Comparison of ENCODE assay signal across 9 cellular contexts in genomic region chr18:49788327-49788908, GRCh38. TPM values are rescaled to one million over a fixed set of nuclear protein-coding genes. Genes with fewer than 3 reads are reported as not detected.
DNase-seq lines count a peak whose midpoint lies in the region; ATAC-seq lines count a peak whose summit lies in the region.
"Had no signal": no experiment of that assay in that cellular context is flagged by ENCODE, and none has a peak within 500 bp of the region (broad histone marks: within the 10 kb centered on the region; RNA-seq: fewer than 3 reads in every experiment).

No MANE protein-coding gene starts in this region.

- no peaks in the 10 kb centered on the region for H3K27me3 ChIP-seq in endocrine pancreas (ENCODE audit: control insufficient read depth, insufficient read depth, low read length)
- H3K27me3 ChIP-seq in stomach smooth muscle (ENCODE audit: control insufficient read depth in 1 of 2, insufficient read depth in 2 of 2, low read length in 2 of 2) = no peaks in the 10 kb centered on the region

- no peak overlapping the region for H3K9ac ChIP-seq in endocrine pancreas (ENCODE audit: control insufficient read depth, insufficient read depth, low read length)
- peak overlapping the region in 1 of 2 donors; percentile 1 for H3K9ac ChIP-seq in stomach smooth muscle (ENCODE audit: low read length in 2 of 2)

- H3K27ac Mint-ChIP-seq in activated T-cell treated with anti-CD3 and anti-CD28 coated beads, Interleukin-2, amount 50 U/mL, for 72 hours = peak overlapping the region; percentile 3

- H3K27ac ChIP-seq in stomach smooth muscle (ENCODE audit: low read length) = no peak overlapping the region

- H3K36me3 Mint-ChIP-seq in activated T-cell treated with anti-CD3 and anti-CD28 coated beads, Interleukin-2, amount 50 U/mL, for 72 hours (ENCODE audit: insufficient read depth in 2 of 2) = peaks cover 5 to 29% of the 10 kb centered on the region in 2 donors

- H3K36me3 ChIP-seq in endocrine pancreas (ENCODE audit: control insufficient read depth, insufficient read depth, low read length) (no peaks in the 10 kb centered on the region), stomach smooth muscle (ENCODE audit: control insufficient read depth in 2 of 2, insufficient read depth in 2 of 2, low read length in 2 of 2) (peaks cover 25 to 26% of the 10 kb centered on the region in 2 donors)

- peaks cover 35% of the 10 kb centered on the region for H3K4me1 Mint-ChIP-seq in activated T-cell treated with anti-CD3 and anti-CD28 coated beads, Interleukin-2, amount 50 U/mL, for 72 hours (ENCODE audit: low read depth)

- H3K9me3 Mint-ChIP-seq in activated T-cell treated with anti-CD3 and anti-CD28 coated beads, Interleukin-2, amount 50 U/mL, for 72 hours = no peaks in the 10 kb centered on the region

- H3K9me3 ChIP-seq in endocrine pancreas (ENCODE audit: control insufficient read depth, low read length) = no peaks in the 10 kb centered on the region
- H3K9me3 ChIP-seq in stomach smooth muscle (ENCODE audit: control insufficient read depth in 2 of 2, low read length in 2 of 2) = no peaks in the 10 kb centered on the region

- peak; percentile 84 to 91 for ATAC-seq in activated T-cell treated with anti-CD3 and anti-CD28 coated beads, Interleukin-2, amount 50 U/mL, for 72 hours (replicated peaks in 1 of 2)

- H3K4me3 Mint-ChIP-seq in activated T-cell treated with anti-CD3 and anti-CD28 coated beads, Interleukin-2, amount 50 U/mL, for 72 hours = peak overlapping the region in 1 of 2 donors; percentile 42

- DNase-seq in activated T-cell treated with anti-CD3 and anti-CD28 coated beads, Interleukin-2, amount 50 U/mL, for 72 hours = peak in 1 of 2 donors; percentile 16
- DNase-seq in activated T-cell treated with anti-CD3 and anti-CD28 coated beads, Interleukin-2, amount 50 U/mL, for 48 hours = no peak
- DNase-seq in LHCN-M2 (ENCODE audit: low read depth) (peak; percentile 19), NCI-H82 (lab: John Stamatoyannopoulos, UW) (no peak), NCI-H748 (lab: John Stamatoyannopoulos, UW; ENCODE audit: unreplicated experiment) (no peak), SHP77 (lab: John Stamatoyannopoulos, UW) (no peak)

- no peaks in the 10 kb centered on the region for H3K27me3 Mint-ChIP-seq in activated T-cell treated with anti-CD3 and anti-CD28 coated beads, Interleukin-2, amount 50 U/mL, for 72 hours (ENCODE audit: low read depth)

- H3K4me3 ChIP-seq in endocrine pancreas (ENCODE audit: control insufficient read depth, insufficient read depth, low read length) = peak overlapping the region; percentile 46
- peak overlapping the region; percentile 9 to 12 for H3K4me3 ChIP-seq in stomach smooth muscle (ENCODE audit: low read length in 2 of 2)
- H3K4me3 ChIP-seq: skin epidermis had no signal

- H3K4me1 ChIP-seq in endocrine pancreas (ENCODE audit: control insufficient read depth, insufficient read depth, low read length) = peaks cover 4% of the 10 kb centered on the region
- H3K4me1 ChIP-seq in stomach smooth muscle (ENCODE audit: control insufficient read depth, insufficient read depth, low read length) = no peaks in the 10 kb centered on the region

RNA-seq across cellular contexts. Expression of gene ACAA2, which starts 24.9 kb away (rescaled TPM):
- 10 to 100 TPM; 79.0 to 84.1 TPM for total RNA-seq in activated T-cell treated with anti-CD3 and anti-CD28 coated beads, Interleukin-2, amount 50 U/mL, for 72 hours
- total RNA-seq in LHCN-M2 (2014; rRNA removed) = 80.1 and 84.1 TPM in 2 replicates
- 87.2 TPM for polyA plus RNA-seq in LHCN-M2 (2012)
